Comparison of ENCODE assay signal across 12 cellular contexts in genomic region chr5:134069553-134069952, GRCh38.
"Had no signal": no experiment of that assay in that cellular context is flagged by ENCODE, and none has a peak within 500 bp of the region (broad histone marks: within the 10 kb centered on the region; RNA-seq: fewer than 3 reads in every experiment).

No MANE protein-coding gene starts in this region.

- H3K4me3 Mint-ChIP-seq: naive B cell had no signal

- ATAC-seq: body of pancreas, heart left ventricle, left colon had no signal

- H3K36me3 ChIP-seq: heart left ventricle, neutrophil, transverse colon had no signal

- H3K9me3 Mint-ChIP-seq: naive B cell had no signal

- H3K27me3 ChIP-seq: body of pancreas had no signal

- H3K36me3 Mint-ChIP-seq: naive B cell had no signal

- H3K9me3 ChIP-seq: body of pancreas, heart left ventricle, neutrophil, transverse colon had no signal

- H3K27ac ChIP-seq: body of pancreas, heart left ventricle, neutrophil, transverse colon had no signal

- DNase-seq: activated gamma-delta T cell; amniotic stem cell; body of pancreas; central memory CD4-positive, alpha-beta T cell; effector memory CD4-positive, alpha-beta T cell; heart left ventricle; left colon; naive B cell; retina; transverse colon had no signal

- H3K4me3 ChIP-seq: body of pancreas, heart left ventricle, lung, transverse colon had no signal
